In the genomic region with DNA sequence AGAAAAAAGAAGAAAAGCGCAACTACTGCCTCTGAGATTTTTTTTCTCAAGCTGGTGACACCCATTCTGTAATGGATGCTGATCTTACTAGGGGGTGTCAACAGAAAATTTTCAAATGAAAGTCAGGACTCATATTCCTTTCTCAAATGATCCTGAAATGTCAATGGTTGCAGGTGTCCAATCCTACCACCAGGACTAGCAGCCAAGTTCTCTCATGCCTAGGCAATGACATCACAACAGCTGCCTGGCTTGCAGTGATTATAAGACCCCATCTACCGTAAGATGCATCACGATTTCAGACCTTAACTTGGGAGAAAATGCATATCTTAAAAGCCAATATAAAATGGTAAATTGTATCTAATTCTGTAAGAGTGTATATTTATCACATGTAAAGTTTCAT, we compare ENCODE assay signal across 19 cellular contexts.
DNase-seq lines count a peak whose midpoint lies in the region; ATAC-seq, FAIRE-seq and TF ChIP-seq lines count a peak whose summit lies in the region.
"Had no signal": no experiment of that assay in that cellular context is flagged by ENCODE, and none has a peak within 500 bp of the region (broad histone marks: within the 10 kb centered on the region; RNA-seq: fewer than 3 reads in every experiment).

No MANE protein-coding gene starts in this region.

- H3K9ac ChIP-seq in GM23248, result no peak overlapping the region

- H3K27me3 ChIP-seq in GM23248 (replicated peaks; ENCODE audit: insufficient read depth) (no peaks in the 10 kb centered on the region), small intestine (ENCODE audit: control insufficient read depth in 2 of 2, insufficient read depth in 2 of 2, low read length in 2 of 2) (peaks cover 0 to 2% of the 10 kb centered on the region in 2 donors), upper lobe of right lung (no peaks in the 10 kb centered on the region)

- H3K4me1 ChIP-seq in GM23248 (ENCODE audit: insufficient read depth) (no peaks in the 10 kb centered on the region), small intestine (ENCODE audit: control insufficient read depth in 2 of 2, insufficient read depth in 1 of 2, low read depth in 1 of 2, low read length in 1 of 2) (peaks cover 2% of the 10 kb centered on the region in 2 donors), upper lobe of right lung (no peaks in the 10 kb centered on the region)

- no peak overlapping the region for H2AFZ ChIP-seq in GM23248

- peaks cover 39% of the 10 kb centered on the region for H3K9me3 Mint-ChIP-seq in mesothelial cell of epicardium

- peaks cover 19% of the 10 kb centered on the region; the same call in 1 of the 2 replicates for H3K79me2 ChIP-seq in GM23248 (ENCODE audit: insufficient read depth)

- H3K4me1 Mint-ChIP-seq in mesothelial cell of epicardium, result no peaks in the 10 kb centered on the region

- H3K27ac ChIP-seq in GM23248 (no peak overlapping the region), small intestine (ENCODE audit: low read depth in 1 of 2, low read length in 1 of 2) (no peak overlapping the region), upper lobe of right lung (no peak overlapping the region)

- intact Hi-C loops in upper lobe of right lung (cut with DNase I), result no loop called here

- no peaks in the 10 kb centered on the region; the same call in 1 of the 2 replicates for H3K9me2 ChIP-seq in GM23248 (ENCODE audit: insufficient read depth)

- TF ChIP-seq CTCF in cardiac fibroblast (IDR thresholded peaks at IDR 0.05; ENCODE audit: low read depth, low read length), result peak; percentile 53
- TF ChIP-seq CTCF in mesothelial cell of epicardium (IDR thresholded peaks at IDR 0.05; ENCODE audit: unreplicated experiment), result peak; percentile 37
- no peak for TF ChIP-seq CTCF in upper lobe of right lung (IDR thresholded peaks at IDR 0.05)

- in situ Hi-C loops in GM23248 (cut with MboI), result no loop called here

- H4K20me1 ChIP-seq in GM23248 (ENCODE audit: insufficient read depth), result no peaks in the 10 kb centered on the region

- H3K9me3 ChIP-seq in GM23248 (ENCODE audit: low read depth) (peaks cover 14% of the 10 kb centered on the region), small intestine (ENCODE audit: control insufficient read depth, low read depth) (no peaks in the 10 kb centered on the region), upper lobe of right lung (peaks cover 12% of the 10 kb centered on the region)

- no peaks in the 10 kb centered on the region for H3K27me3 Mint-ChIP-seq in mesothelial cell of epicardium (ENCODE audit: low read depth)
- H3K27me3 Mint-ChIP-seq: activated T-cell treated with anti-CD3 and anti-CD28 coated beads, Interleukin-2, amount 50 U/mL, for 24 hours; naive thymus-derived CD4-positive, alpha-beta T cell had no signal

- DNase-seq in GM23248, result peak; percentile 13
- peak; percentile 20 for DNase-seq in NCI-H69 (lab: John Stamatoyannopoulos, UW)
- DNase-seq in cardiac fibroblast (ENCODE audit: low read depth in 2 of 2), result peak in 1 of 2 donors; percentile 60
- no peak for DNase-seq in mesothelial cell of epicardium (ENCODE audit: low spot score in 2 of 2, unreplicated experiment in 2 of 2)
- no peak for DNase-seq in small intestine
- no peak for DNase-seq in upper lobe of right lung
- DNase-seq in stimulated activated CD4-positive, alpha-beta T cell treated with anti-CD3 and anti-CD28 coated beads, Interleukin-12 subunit alpha, Interleukin-12 subunit beta, amount 100 ng/mL, for 4 hours, result no peak
- DNase-seq: activated CD4-positive, CD25-positive, alpha-beta regulatory T cell treated with anti-CD3 and anti-CD28 coated beads, Interleukin-2, amount 50 U/mL, for 72 hours; activated T-cell treated with anti-CD3 and anti-CD28 coated beads, Interleukin-2, amount 50 U/mL, for 24 hours; aorta; CD8-positive, alpha-beta memory T cell; naive thymus-derived CD4-positive, alpha-beta T cell; NCI-H1048; NCI-H524 treated with DMSO at 0.1 percent for 48 hours had no signal

- H3K36me3 ChIP-seq in GM23248 (ENCODE audit: low read depth) (0 out of 2 replicates have a peak, but pooled peaks cover 3% of the 10 kb centered on the region), small intestine (ENCODE audit: control insufficient read depth in 2 of 2, insufficient read depth in 2 of 2, low read length in 2 of 2) (no peaks in the 10 kb centered on the region), upper lobe of right lung (no peaks in the 10 kb centered on the region)

- no peak for FAIRE-seq in small intestine (lab: Jason Lieb, UNC)
- FAIRE-seq: endothelial cell of umbilical vein, islet of Langerhans had no signal

- peaks cover 30% of the 10 kb centered on the region for H3K36me3 Mint-ChIP-seq in mesothelial cell of epicardium

- H3F3A ChIP-seq in GM23248 (ENCODE audit: insufficient read depth), result no peaks in the 10 kb centered on the region

- ATAC-seq in upper lobe of right lung (no peak), GM19328 (IDR thresholded peaks at IDR 0.05; ENCODE audit: unreplicated experiment) (no peak)
- ATAC-seq: naive thymus-derived CD4-positive, alpha-beta T cell; sciatic nerve; SK-N-SH treated with all-trans-retinoic acid at 6 μM for 48 hours had no signal

- H3K27ac Mint-ChIP-seq in mesothelial cell of epicardium, result no peak overlapping the region
- H3K27ac Mint-ChIP-seq: activated T-cell treated with anti-CD3 and anti-CD28 coated beads, Interleukin-2, amount 50 U/mL, for 24 hours; CD8-positive, alpha-beta memory T cell; naive thymus-derived CD4-positive, alpha-beta T cell had no signal

- H3K4me3 ChIP-seq in GM23248 (no peak overlapping the region), cardiac fibroblast (replicated peaks in 1 of 2; ENCODE audit: low read depth in 2 of 2, low read length in 2 of 2) (no peak overlapping the region), small intestine (ENCODE audit: low read depth in 1 of 2, low read length in 2 of 2) (no peak overlapping the region), upper lobe of right lung (no peak overlapping the region)

- H3K4me3 Mint-ChIP-seq in mesothelial cell of epicardium, result no peak overlapping the region
- H3K4me3 Mint-ChIP-seq: activated T-cell treated with anti-CD3 and anti-CD28 coated beads, Interleukin-2, amount 50 U/mL, for 24 hours; CD8-positive, alpha-beta memory T cell; naive thymus-derived CD4-positive, alpha-beta T cell had no signal

- WGBS in GM23248 (ENCODE audit: low coverage in 1 of 2, low lambda C conversion rate in 2 of 2, missing lambda C conversion rate in 2 of 2), 2 experiments, result 81 to 84% methylated on average over 3 of the region's 3 CpGs
- 93 to 94% (median 94%) methylated on average over 3 of the region's 3 CpGs for WGBS in small intestine, 3 donors

- no peak overlapping the region for H3K4me2 ChIP-seq in GM23248 (ENCODE audit: unreplicated experiment)

Comparison
In these comparisons a context has a peak if more than half of its experiments do, and no peak if none do; other contexts are left out.
1. DNase-seq: peak in GM23248 (single experiment) and NCI-H69 (single experiment); none in mesothelial cell of epicardium (0 of 2), small intestine (single experiment), upper lobe of right lung (single experiment) and stimulated activated CD4-positive, alpha-beta T cell treated with anti-CD3 and anti-CD28 coated beads, Interleukin-12 subunit alpha, Interleukin-12 subunit beta, amount 100 ng/mL, for 4 hours (single experiment).